In genomic region chr19:35404879-35405622, GRCh38 we compare ENCODE assay signal across 8 cellular contexts.
DNase-seq lines count a peak whose midpoint lies in the region; ATAC-seq and TF ChIP-seq lines count a peak whose summit lies in the region.

No MANE protein-coding gene starts in this region.

- no peaks in the 10 kb centered on the region for H3K9me3 ChIP-seq in RWPE2 (ENCODE audit: severe bottlenecking)

- peak; percentile 90 for ATAC-seq in RWPE2 (ENCODE audit: low read depth)
- ATAC-seq in HG03469 (IDR thresholded peaks at IDR 0.05; ENCODE audit: unreplicated experiment) = no peak

- peaks cover 12% of the 10 kb centered on the region for H3K27me3 ChIP-seq in RWPE2 (ENCODE audit: insufficient read depth, poor library complexity, severe bottlenecking)

- no peak overlapping the region for H3K4me3 ChIP-seq in RWPE2 (ENCODE audit: severe bottlenecking)

- H3K27ac ChIP-seq in RWPE2 (ENCODE audit: poor library complexity, severe bottlenecking) = no peak overlapping the region

- peaks cover 3% of the 10 kb centered on the region for H3K4me1 ChIP-seq in RWPE2 (ENCODE audit: insufficient read depth, poor library complexity, severe bottlenecking)

- no peaks in the 10 kb centered on the region for H3K36me3 ChIP-seq in RWPE2 (ENCODE audit: low read depth)

- no peak for TF ChIP-seq CTCF in RWPE2 (IDR thresholded peaks at IDR 0.05; ENCODE audit: poor library complexity, severe bottlenecking)

- DNase-seq in GM03348 (ENCODE audit: low spot score) (peak; percentile 76), GOT3 (lab: John Stamatoyannopoulos, UW) (peak; percentile 70), RWPE2 (ENCODE audit: low spot score) (peak; percentile 72), islet precursor cell (peak; percentile 81), DMS53 treated with DMSO at 0.1 percent for 48 hours (lab: John Stamatoyannopoulos, UW; ENCODE audit: unreplicated experiment) (no peak), OCI-M1 (lab: John Stamatoyannopoulos, UW) (no peak), NCI-H146 treated with DMSO at 0.1 percent for 48 hours (lab: John Stamatoyannopoulos, UW; ENCODE audit: unreplicated experiment) (no peak)

Comparison
In these comparisons a context has a peak if more than half of its experiments do, and no peak if none do; other contexts are left out.
1. DNase-seq: peak in GM03348 (single experiment), GOT3 (single experiment), RWPE2 (single experiment) and islet precursor cell (single experiment); none in DMS53 treated with DMSO at 0.1 percent for 48 hours (single experiment), OCI-M1 (single experiment) and NCI-H146 treated with DMSO at 0.1 percent for 48 hours (single experiment).